8 cellular contexts compared by ENCODE assay signal in genomic region chr11:59668188-59668949, GRCh38. TPM values are rescaled to one million over a fixed set of nuclear protein-coding genes. Genes with fewer than 3 reads are reported as not detected.
DNase-seq lines count a peak whose midpoint lies in the region; ATAC-seq and TF ChIP-seq lines count a peak whose summit lies in the region.

No MANE protein-coding gene starts in this region.

- CTCF ChIA-PET in Panc1 (lab: Charles Lee) = interaction anchor here (0.5 kb wide), 1 partner anchor 113 kb away, joined by 5 read pairs; no protein-coding TSS in a partner anchor

- in situ Hi-C loops in Panc1 (cut with HindIII; ENCODE audit: low pct_unique_long_range_greater_than_20kb, low sequenced_read_pairs) = no loop called here

- H3K27me3 ChIP-seq in Panc1 (ENCODE audit: control insufficient read depth, insufficient read depth, low read length) (no peaks in the 10 kb centered on the region), upper lobe of left lung (no peaks in the 10 kb centered on the region)

- no peak for TF ChIP-seq EP300 in upper lobe of left lung (IDR thresholded peaks at IDR 0.05)

- peak overlapping the region; percentile 84 for H3K27ac ChIP-seq in Panc1 (ENCODE audit: low read length)
- H3K27ac ChIP-seq in upper lobe of left lung = peak overlapping the region; percentile 96 to 100 (median 96)

- H3K9me3 ChIP-seq in Panc1 (ENCODE audit: control insufficient read depth, insufficient read depth, low read depth, low read length) = no peaks in the 10 kb centered on the region
- H3K9me3 ChIP-seq in upper lobe of left lung = no peaks in the 10 kb centered on the region

- peak; percentile 32 for ATAC-seq in GM18502 (IDR thresholded peaks at IDR 0.05; ENCODE audit: poor library complexity, unreplicated experiment)
- peak; percentile 15 for ATAC-seq in HG03064 (IDR thresholded peaks at IDR 0.05; ENCODE audit: low read depth, unreplicated experiment)
- ATAC-seq in Panc1 = peak; percentile 68
- peak; percentile 60 to 62 for ATAC-seq in upper lobe of left lung (ENCODE audit: low FRiP score in 2 of 2)

- intact Hi-C loops in Panc1 (cut with micrococcal nuclease; ENCODE audit: unreplicated experiment) = loop anchor here (5.0 to 10.0 kb wide), 3 partner anchors 36 to 136 kb away; no protein-coding TSS in a partner anchor

- H3K4me3 ChIP-seq in Panc1 (ENCODE audit: low read depth in 2 of 2, low read length in 2 of 2) (peak overlapping the region; percentile 82 to 88), upper lobe of left lung (peak overlapping the region; percentile 57 to 96 (median 89))

- TF ChIP-seq CTCF in Panc1 (IDR thresholded peaks at IDR 0.05) (0 out of 2 replicates have a peak, but pooled peaks have one; percentile 8), upper lobe of left lung (IDR thresholded peaks at IDR 0.05) (peak in 4 of 6 experiments; percentile 15 to 37 (median 26))

- POLR2A ChIA-PET in Panc1 (lab: Charles Lee) = interaction anchor here (0.6 to 1.1 kb wide), 5 partner anchors 21 to 119 kb away, joined by 3 to 16 read pairs (median 3); no protein-coding TSS in a partner anchor

- H3K4me1 ChIP-seq in Panc1 (ENCODE audit: control insufficient read depth, insufficient read depth, low read length) (peaks cover 20% of the 10 kb centered on the region), upper lobe of left lung (peaks cover 20 to 44% (median 28%) of the 10 kb centered on the region in 4 donors)

- 0 to 1% methylated on average over 14 to 16 of the region's 39 CpGs for WGBS in upper lobe of left lung, 2 donors

- BruUV-seq in Panc1 (replicated peaks; lab: Mats Ljungman, UMichigan) = no TSS peak

- DNase-seq in A172 (ENCODE audit: low spot score) = peak; percentile 62
- DNase-seq in Panc1 (ENCODE audit: low read depth, low spot score) = no peak
- DNase-seq in activated naive CD4-positive, alpha-beta T cell (lab: John Stamatoyannopoulos, UW) = peak in 3 of 4 experiments; percentile 31 to 55 (median 49)
- peak; percentile 80 for DNase-seq in glomerular visceral epithelial cell (ENCODE audit: extremely low spot score)
- DNase-seq in pons (ENCODE audit: low spot score) = peak; percentile 30
- peak in 1 of 2 donors; percentile 81 for DNase-seq in upper lobe of left lung

- H3K36me3 ChIP-seq in Panc1 (ENCODE audit: control insufficient read depth, insufficient read depth, low read length) = peaks cover 37% of the 10 kb centered on the region
- peaks cover 11 to 32% (median 22%) of the 10 kb centered on the region in 4 donors for H3K36me3 ChIP-seq in upper lobe of left lung

- peak in 1 of 4 donors; percentile 27 for TF ChIP-seq POLR2A in upper lobe of left lung (IDR thresholded peaks at IDR 0.05)

RNA-seq across cellular contexts. Expression of gene PATL1, which starts 0.5 kb away (rescaled TPM):
- 19.9 and 20.3 TPM in 2 replicates for total RNA-seq in A172 (2014; rRNA removed; shearing (Covaris generic))
- total RNA-seq in Panc1 (2021; ENCODE audit: unreplicated experiment) (57.0 TPM), upper lobe of left lung (10 to 100 TPM; 13.4 to 34.5 (median 23.7) TPM)
- 29.2 TPM for polyA plus RNA-seq in Panc1 (2012; ENCODE audit: insufficient read length)

RNA-seq across cellular contexts. Expression of gene OR10V1, which starts 45.3 kb away (rescaled TPM):
- not detected in 2 replicates for total RNA-seq in A172 (2014; rRNA removed; shearing (Covaris generic))
- total RNA-seq in Panc1 (2021; ENCODE audit: unreplicated experiment) (not detected), upper lobe of left lung (not detected)
- polyA plus RNA-seq in Panc1 (2012; ENCODE audit: insufficient read length) = not detected

RNA-seq across cellular contexts. Expression of gene OSBP, which starts 52.8 kb away (rescaled TPM):
- total RNA-seq in A172 (2014; rRNA removed; shearing (Covaris generic)) = 16.6 and 16.7 TPM in 2 replicates
- total RNA-seq in Panc1 (2021; ENCODE audit: unreplicated experiment) (35.3 TPM), upper lobe of left lung (10 to 100 TPM; 24.4 to 52.6 (median 35.0) TPM)
- polyA plus RNA-seq in Panc1 (2012; ENCODE audit: insufficient read length) = 20.2 TPM

Comparison
In these comparisons a context has a peak if more than half of its experiments do, and no peak if none do; other contexts are left out.
1. ATAC-seq: peak in every context shown above with its lines; median percentile 68 in Panc1; 61 in upper lobe of left lung; 32 in GM18502; 15 in HG03064.